ENCODE assay signal across 8 cellular contexts in the genomic region with DNA sequence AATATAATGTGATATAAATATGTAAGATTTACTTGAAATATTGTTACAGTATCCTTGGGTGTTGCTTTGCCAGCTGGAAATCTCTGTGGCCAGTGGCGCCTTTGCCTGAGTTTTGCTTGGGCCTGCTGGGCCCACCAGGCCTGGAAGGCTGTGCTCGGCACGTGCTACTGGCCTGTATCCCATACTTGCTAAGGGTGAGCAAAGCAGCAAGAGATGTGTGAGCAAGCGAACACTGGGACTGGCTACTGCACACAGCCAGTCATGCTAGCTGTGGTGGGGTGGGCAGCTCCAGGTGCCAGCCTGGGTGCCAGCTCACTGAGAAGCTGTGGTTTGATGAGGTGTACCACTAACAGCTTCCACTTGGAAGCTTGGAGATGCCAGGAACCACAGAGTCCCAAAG.
"Had no signal": no experiment of that assay in that cellular context is flagged by ENCODE, and none has a peak within 500 bp of the region (broad histone marks: within the 10 kb centered on the region; RNA-seq: fewer than 3 reads in every experiment).

No MANE protein-coding gene starts in this region.

- H3K4me3 ChIP-seq: GM23248, HAP-1 had no signal

- H2AFZ ChIP-seq: GM23248 had no signal

- DNase-seq: GM23248, GOT3, H7, HFFc6, KG1 had no signal

- H3K4me1 ChIP-seq: HAP-1 had no signal

- FAIRE-seq: HTR-8/SVneo had no signal

- H3K9ac ChIP-seq: GM23248 had no signal

- ATAC-seq: HCT116 had no signal

- H3K27ac ChIP-seq: GM23248 had no signal

- H3K36me3 ChIP-seq: HAP-1 had no signal
